In the genomic region with DNA sequence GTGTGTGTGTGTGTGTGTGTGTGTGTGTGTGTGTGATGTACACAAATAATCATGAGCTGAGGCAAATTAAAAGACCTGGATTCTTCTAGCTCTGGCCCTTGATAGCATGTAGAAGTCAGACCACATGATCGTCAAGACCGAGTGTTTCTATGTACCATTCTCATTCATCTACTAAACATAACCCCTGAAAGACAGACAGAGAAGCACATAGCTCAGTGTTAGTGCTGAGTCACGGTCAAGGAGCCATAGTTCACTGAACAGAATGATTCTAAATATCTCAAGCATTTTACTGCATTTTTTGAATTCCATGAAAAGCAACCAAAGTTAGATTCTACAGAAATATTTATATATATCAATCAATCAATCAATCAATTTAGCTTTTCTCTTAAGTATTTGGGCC, we compare ENCODE assay signal across 21 cellular contexts.
"Had no signal": no experiment of that assay in that cellular context is flagged by ENCODE, and none has a peak within 500 bp of the region (broad histone marks: within the 10 kb centered on the region; RNA-seq: fewer than 3 reads in every experiment).

No MANE protein-coding gene starts in this region.

- FAIRE-seq: endometrium, keratinocyte had no signal

- H3K4me1 ChIP-seq: esophagus muscularis mucosa, gastroesophageal sphincter, right atrium auricular region, suprapubic skin, thyroid gland, uterus had no signal

- H3K9me3 ChIP-seq: esophagus muscularis mucosa, gastroesophageal sphincter, neutrophil, right atrium auricular region, suprapubic skin, thyroid gland, uterus had no signal

- DNase-seq: effector memory CD4-positive, alpha-beta T cell; immature natural killer cell; left colon; mammary epithelial cell; naive thymus-derived CD4-positive, alpha-beta T cell; nephron progenitor cell; posterior cingulate gyrus; stimulated activated CD4-positive, alpha-beta T cell treated with anti-CD3 and anti-CD28 coated beads, Interleukin-4, amount 100 ng/mL, for 1 hour; stimulated activated CD8-positive, alpha-beta memory T cell treated with anti-CD3 and anti-CD28 coated beads, Interleukin-4, amount 100 ng/mL, for 48 hours; stimulated activated naive CD8-positive, alpha-beta T cell treated with anti-CD3 and anti-CD28 coated beads, Interleukin-15, Interleukin-2, amounts not matched to agents 100 U/mL and 50 U/mL, for 24 hours; thyroid gland; uterus had no signal

- ATAC-seq: gastroesophageal sphincter; left colon; naive thymus-derived CD4-positive, alpha-beta T cell; stimulated activated effector memory CD8-positive, alpha-beta T cell treated with anti-CD3 and anti-CD28 coated beads, Interleukin-12 subunit alpha, Interleukin-12 subunit beta, amount 100 ng/mL, for 72 hours; stimulated activated naive CD8-positive, alpha-beta T cell treated with anti-CD3 and anti-CD28 coated beads, Interleukin-15, Interleukin-2, amounts not matched to agents 100 U/mL and 50 U/mL, for 24 hours had no signal

- H3K4me3 ChIP-seq: esophagus muscularis mucosa, gastroesophageal sphincter, right atrium auricular region, smooth muscle cell, suprapubic skin, thyroid gland, uterus had no signal

- H3K36me3 ChIP-seq: esophagus muscularis mucosa, gastroesophageal sphincter, neutrophil, right atrium auricular region, suprapubic skin, thyroid gland, uterus had no signal

- H3K27me3 ChIP-seq: esophagus muscularis mucosa, gastroesophageal sphincter, neutrophil, right atrium auricular region, suprapubic skin, thyroid gland, uterus had no signal

- H3K27ac ChIP-seq: esophagus muscularis mucosa, gastroesophageal sphincter, neutrophil, right atrium auricular region, suprapubic skin, thyroid gland, uterus had no signal
